8 cellular contexts compared by ENCODE assay signal in genomic region chr4:103915224-103915869, GRCh38.
A peak's percentile ranks its signal among the peaks of the same experiment; 100 is the strongest.
DNase-seq lines count a peak whose midpoint lies in the region; ATAC-seq, FAIRE-seq and TF ChIP-seq lines count a peak whose summit lies in the region.

No MANE protein-coding gene starts in this region.

- H3K27me3 Mint-ChIP-seq in activated T-helper 1 cell treated with anti-CD3 and anti-CD28 coated beads, Interleukin-12 subunit alpha, Interleukin-12 subunit beta, Interleukin-2, Interleukin-4 antibody, amounts not matched to agents 30 ng/mL and 10 ng/mL and 1 ng/mL, durations not matched to agents 14 hours and 24 hours and 36 hours (ENCODE audit: insufficient read depth) = no peaks in the 10 kb centered on the region

- ATAC-seq in DND-41 (ENCODE audit: insufficient read depth, low read depth) = no peak
- peak; percentile 96 for ATAC-seq in GM19455 (IDR thresholded peaks at IDR 0.05; ENCODE audit: unreplicated experiment)
- peak; percentile 93 for ATAC-seq in HG03354 (IDR thresholded peaks at IDR 0.05; ENCODE audit: poor library complexity, severe bottlenecking, unreplicated experiment)
- ATAC-seq in SK-N-SH treated with all-trans-retinoic acid at 6 μM for 48 hours = peak; percentile 58; the same call in 2 of the 3 replicates

- no peaks in the 10 kb centered on the region for H3K9me3 Mint-ChIP-seq in activated T-helper 1 cell treated with anti-CD3 and anti-CD28 coated beads, Interleukin-12 subunit alpha, Interleukin-12 subunit beta, Interleukin-2, Interleukin-4 antibody, amounts not matched to agents 30 ng/mL and 10 ng/mL and 1 ng/mL, durations not matched to agents 14 hours and 24 hours and 36 hours

- no peaks in the 10 kb centered on the region for H3K4me1 ChIP-seq in DND-41 (ENCODE audit: insufficient read depth, low read length)
- H3K4me1 ChIP-seq in keratinocyte (ENCODE audit: control insufficient read depth, extremely low read depth, insufficient read depth, low read length) = no peaks in the 10 kb centered on the region
- no peaks in the 10 kb centered on the region for H3K4me1 ChIP-seq in Karpas-422 (ENCODE audit: low read length)

- no peaks in the 10 kb centered on the region for H3K36me3 ChIP-seq in DND-41 (ENCODE audit: insufficient read depth, low read length)
- H3K36me3 ChIP-seq in keratinocyte (ENCODE audit: control insufficient read depth in 2 of 2, extremely low read depth in 1 of 2, insufficient read depth in 2 of 2, low read length in 2 of 2) = no peaks in the 10 kb centered on the region
- no peaks in the 10 kb centered on the region for H3K36me3 ChIP-seq in Karpas-422 (ENCODE audit: insufficient read depth, low read length)

- H3K9me1 ChIP-seq in keratinocyte (ENCODE audit: control insufficient read depth, extremely low read depth, insufficient read depth, low read length) = no peaks in the 10 kb centered on the region

- no peaks in the 10 kb centered on the region for H4K20me1 ChIP-seq in DND-41 (ENCODE audit: insufficient read depth, low read length)
- H4K20me1 ChIP-seq in keratinocyte (ENCODE audit: control insufficient read depth, extremely low read depth, insufficient read depth, low read length) = no peaks in the 10 kb centered on the region
- H4K20me1 ChIP-seq in Karpas-422 (ENCODE audit: insufficient read depth, low read depth, low read length) = no peaks in the 10 kb centered on the region

- TF ChIP-seq CTCF in DND-41 (IDR thresholded peaks at IDR 0.05; ENCODE audit: borderline replicate concordance, extremely low read depth, low read length, poor library complexity, severe bottlenecking) = peak; percentile 63
- peak in 2 of 3 experiments; percentile 45 to 56 for TF ChIP-seq CTCF in keratinocyte (optimal IDR thresholded peaks at IDR 0.05 in 1 of 3, IDR thresholded peaks at IDR 0.05 in 1 of 3, conservative IDR thresholded peaks at IDR 0.05 in 1 of 3; ENCODE audit: extremely low read depth in 1 of 3, insufficient read depth in 2 of 3, low read length in 3 of 3)

- H3K4me3 Mint-ChIP-seq in activated T-helper 1 cell treated with anti-CD3 and anti-CD28 coated beads, Interleukin-12 subunit alpha, Interleukin-12 subunit beta, Interleukin-2, Interleukin-4 antibody, amounts not matched to agents 30 ng/mL and 10 ng/mL and 1 ng/mL, durations not matched to agents 14 hours and 24 hours and 36 hours = no peak overlapping the region

- H3K9me3 ChIP-seq in DND-41 (ENCODE audit: insufficient read depth, low read length, severe bottlenecking) = no peaks in the 10 kb centered on the region
- H3K9me3 ChIP-seq in keratinocyte (ENCODE audit: control insufficient read depth, low read depth, low read length) = no peaks in the 10 kb centered on the region
- no peaks in the 10 kb centered on the region for H3K9me3 ChIP-seq in Karpas-422 (ENCODE audit: low read length)

- DNase-seq in DND-41 (no peak), keratinocyte (ENCODE audit: low read depth, low spot score) (no peak), Karpas-422 (no peak), DMS153 (lab: John Stamatoyannopoulos, UW) (no peak)
- DNase-seq in activated T-helper 1 cell treated with anti-CD3 and anti-CD28 coated beads, Interleukin-12 subunit alpha, Interleukin-12 subunit beta, Interleukin-2, Interleukin-4 antibody, amounts not matched to agents 30 ng/mL and 10 ng/mL and 1 ng/mL, durations not matched to agents 14 hours and 24 hours and 36 hours (ENCODE audit: low spot score) = no peak

- H3K36me3 Mint-ChIP-seq in activated T-helper 1 cell treated with anti-CD3 and anti-CD28 coated beads, Interleukin-12 subunit alpha, Interleukin-12 subunit beta, Interleukin-2, Interleukin-4 antibody, amounts not matched to agents 30 ng/mL and 10 ng/mL and 1 ng/mL, durations not matched to agents 14 hours and 24 hours and 36 hours (ENCODE audit: low read depth) = no peaks in the 10 kb centered on the region

- H3K27ac ChIP-seq in DND-41 (ENCODE audit: low read length) (no peak overlapping the region), keratinocyte (ENCODE audit: control insufficient read depth, insufficient read depth, low read length) (no peak overlapping the region), Karpas-422 (ENCODE audit: low read length) (no peak overlapping the region)

- H3K4me1 Mint-ChIP-seq in activated T-helper 1 cell treated with anti-CD3 and anti-CD28 coated beads, Interleukin-12 subunit alpha, Interleukin-12 subunit beta, Interleukin-2, Interleukin-4 antibody, amounts not matched to agents 30 ng/mL and 10 ng/mL and 1 ng/mL, durations not matched to agents 14 hours and 24 hours and 36 hours (ENCODE audit: low read depth) = no peaks in the 10 kb centered on the region

- H3K27me3 ChIP-seq in DND-41 (ENCODE audit: insufficient read depth, low read length, poor library complexity) (no peaks in the 10 kb centered on the region), keratinocyte (ENCODE audit: control insufficient read depth, extremely low read depth, insufficient read depth, low read length) (no peaks in the 10 kb centered on the region), Karpas-422 (ENCODE audit: low read length) (no peaks in the 10 kb centered on the region)

- H3K27ac Mint-ChIP-seq in activated T-helper 1 cell treated with anti-CD3 and anti-CD28 coated beads, Interleukin-12 subunit alpha, Interleukin-12 subunit beta, Interleukin-2, Interleukin-4 antibody, amounts not matched to agents 30 ng/mL and 10 ng/mL and 1 ng/mL, durations not matched to agents 14 hours and 24 hours and 36 hours = no peak overlapping the region

- no peak overlapping the region for H2AFZ ChIP-seq in DND-41 (ENCODE audit: low read depth, low read length)
- H2AFZ ChIP-seq in keratinocyte (ENCODE audit: control insufficient read depth, low read length) = peak overlapping the region; percentile 38
- H2AFZ ChIP-seq in Karpas-422 (ENCODE audit: low read length) = no peak overlapping the region

- no peak overlapping the region for H3K4me2 ChIP-seq in DND-41 (ENCODE audit: insufficient read depth, low read length)
- H3K4me2 ChIP-seq in keratinocyte (ENCODE audit: control insufficient read depth, extremely low read depth, insufficient read depth, low read depth, low read length) = no peak overlapping the region
- H3K4me2 ChIP-seq in Karpas-422 (ENCODE audit: low read depth, low read length, poor library complexity, severe bottlenecking) = no peak overlapping the region

- H3K4me3 ChIP-seq in DND-41 (ENCODE audit: low read depth in 1 of 2, low read length in 2 of 2) (no peak overlapping the region), keratinocyte (ENCODE audit: control insufficient read depth in 2 of 3, extremely low read depth in 1 of 3, insufficient read depth in 2 of 3, low read depth in 1 of 3, low read length in 3 of 3) (no peak overlapping the region), Karpas-422 (ENCODE audit: low read length) (no peak overlapping the region)

- dilution Hi-C loops in keratinocyte (cut with MboI; ENCODE audit: extremely low pct_ligation_motif_present, low sequenced_read_pairs) = no loop called here

- intact Hi-C loops in activated T-helper 1 cell treated with anti-CD3 and anti-CD28 coated beads, Interleukin-12 subunit alpha, Interleukin-12 subunit beta, Interleukin-2, Interleukin-4 antibody, amounts not matched to agents 30 ng/mL and 10 ng/mL and 1 ng/mL, durations not matched to agents 14 hours and 24 hours and 36 hours (cut with micrococcal nuclease) = no loop called here

- H3K79me2 ChIP-seq in DND-41 (ENCODE audit: insufficient read depth, low read length) (no peaks in the 10 kb centered on the region), keratinocyte (ENCODE audit: control insufficient read depth, insufficient read depth, low read length) (no peaks in the 10 kb centered on the region), Karpas-422 (ENCODE audit: low read length) (no peaks in the 10 kb centered on the region)

- H3K9me2 ChIP-seq in Karpas-422 (replicated peaks; ENCODE audit: insufficient read depth, low read length) = no peaks in the 10 kb centered on the region

- no peak for FAIRE-seq in keratinocyte (lab: Jason Lieb, UNC)

- H3K9ac ChIP-seq in DND-41 (ENCODE audit: low read depth, low read length) (no peak overlapping the region), keratinocyte (ENCODE audit: control insufficient read depth, extremely low read depth, insufficient read depth, low read length) (no peak overlapping the region), Karpas-422 (ENCODE audit: low read length) (no peak overlapping the region)

TF ChIP-seq in SK-N-SH treated with all-trans-retinoic acid at 6 μM for 48 hours, 23 proteins besides CTCF, POLR2A, EP300 and RAD21 (continues in another document):
- TF ChIP-seq ZFP3 (CRISPR knock-in tag; IDR thresholded peaks at IDR 0.05) (no peak), ISL1 (CRISPR knock-in tag; IDR thresholded peaks at IDR 0.05) (no peak), CSDC2 (CRISPR knock-in tag; IDR thresholded peaks at IDR 0.05) (no peak), RARB (CRISPR knock-in tag; IDR thresholded peaks at IDR 0.05) (no peak), GLIS3 (CRISPR knock-in tag; IDR thresholded peaks at IDR 0.05) (no peak), ZFP30 (CRISPR knock-in tag; IDR thresholded peaks at IDR 0.05) (no peak), TCF4 (CRISPR knock-in tag; IDR thresholded peaks at IDR 0.05; ENCODE audit: borderline replicate concordance) (no peak), ZNF70 (CRISPR knock-in tag; IDR thresholded peaks at IDR 0.05) (no peak), TOX (CRISPR knock-in tag; IDR thresholded peaks at IDR 0.05; ENCODE audit: borderline replicate concordance) (no peak), ZNF565 (CRISPR knock-in tag; conservative IDR thresholded peaks at IDR 0.05; ENCODE audit: low read depth) (no peak), PPARA (CRISPR knock-in tag; IDR thresholded peaks at IDR 0.05; ENCODE audit: borderline replicate concordance) (no peak), ARNTL (CRISPR knock-in tag; IDR thresholded peaks at IDR 0.05; ENCODE audit: borderline replicate concordance, low read depth) (no peak), CSRNP3 (CRISPR knock-in tag; IDR thresholded peaks at IDR 0.05) (no peak), OSR1 (CRISPR knock-in tag; IDR thresholded peaks at IDR 0.05) (no peak)
